Comparison of ENCODE assay signal across 8 cellular contexts in genomic region chr6:37051138-37052026, GRCh38. TPM values are rescaled to one million over a fixed set of nuclear protein-coding genes. Genes with fewer than 3 reads are reported as not detected.
DNase-seq lines count a peak whose midpoint lies in the region; ATAC-seq and TF ChIP-seq lines count a peak whose summit lies in the region.

No MANE protein-coding gene starts in this region.

- no peak overlapping the region for H3K4me3 ChIP-seq in AG04450 (ENCODE audit: low read depth, low read length)
- H3K4me3 ChIP-seq in right cardiac atrium (ENCODE audit: low read length): no peak overlapping the region

- peak; percentile 91 for TF ChIP-seq CTCF in AG04450 (IDR thresholded peaks at IDR 0.05; ENCODE audit: low read depth, low read length)

- H3K27me3 ChIP-seq in AG04450 (ENCODE audit: control insufficient read depth, insufficient read depth, low read length): no peaks in the 10 kb centered on the region
- no peaks in the 10 kb centered on the region for H3K27me3 ChIP-seq in right cardiac atrium (ENCODE audit: control insufficient read depth, insufficient read depth)

- CTCF ChIA-PET in AG04450 (lab: Charles Lee): interaction anchor here (0.6 to 5.0 kb wide), 15 partner anchors 8 to 157 kb away, joined by 3 to 65 read pairs (median 4); partner anchors contain the start of gene PIM1

- H3K4me3 Mint-ChIP-seq in T-helper 2 cell treated with Interferon-gamma antibody and Interleukin-4, amounts not matched to agents 5 μg/mL and 100 μg/mL, for 36 hours: peak overlapping the region; percentile 90

- ATAC-seq in right cardiac atrium: peak; percentile 85 to 86
- ATAC-seq in sciatic nerve: peak; percentile 88
- no peak for ATAC-seq in HG03159 (IDR thresholded peaks at IDR 0.05; ENCODE audit: unreplicated experiment)

- 21% methylated on average over 25 of the region's 25 CpGs for WGBS in right cardiac atrium

- H3K27ac Mint-ChIP-seq in T-helper 2 cell treated with Interferon-gamma antibody and Interleukin-4, amounts not matched to agents 5 μg/mL and 100 μg/mL, for 36 hours: peak overlapping the region; percentile 92

- H3K4me1 ChIP-seq in right cardiac atrium (ENCODE audit: control insufficient read depth, insufficient read depth, low read length): peaks cover 2% of the 10 kb centered on the region

- H3K4me1 Mint-ChIP-seq in T-helper 2 cell treated with Interferon-gamma antibody and Interleukin-4, amounts not matched to agents 5 μg/mL and 100 μg/mL, for 36 hours (ENCODE audit: low read depth): peaks cover 65% of the 10 kb centered on the region

- H3K27me3 Mint-ChIP-seq in T-helper 2 cell treated with Interferon-gamma antibody and Interleukin-4, amounts not matched to agents 5 μg/mL and 100 μg/mL, for 36 hours (ENCODE audit: low read depth): no peaks in the 10 kb centered on the region

- POLR2A ChIA-PET in AG04450 (lab: Yijun Ruan, JAX): interaction anchor here (1.1 to 2.8 kb wide), 3 partner anchors 22 to 159 kb away, joined by 3 to 20 read pairs (median 4); partner anchors contain the start of gene PIM1

- H3K9me3 ChIP-seq in AG04450 (ENCODE audit: control insufficient read depth, insufficient read depth, low read length): no peaks in the 10 kb centered on the region
- H3K9me3 ChIP-seq in right cardiac atrium (ENCODE audit: control insufficient read depth, low read length): no peaks in the 10 kb centered on the region

- intact Hi-C loops in right cardiac atrium (cut with DNase I): loop anchor here (1.0 to 5.0 kb wide), 4 partner anchors 119 to 121 kb away; partner anchors contain the start of gene PIM1 (in 2 of the 4)
- intact Hi-C loops in sciatic nerve (cut with DNase I): loop anchor here (5.0 kb wide), 1 partner anchor 121 kb away; the partner anchor contains the start of gene PIM1

- no peaks in the 10 kb centered on the region for H3K9me3 Mint-ChIP-seq in T-helper 2 cell treated with Interferon-gamma antibody and Interleukin-4, amounts not matched to agents 5 μg/mL and 100 μg/mL, for 36 hours

- H3K27ac ChIP-seq in AG04450 (ENCODE audit: low read depth, low read length) (no peak overlapping the region), right cardiac atrium (ENCODE audit: low read length) (no peak overlapping the region)

- no peaks in the 10 kb centered on the region for H3K36me3 Mint-ChIP-seq in T-helper 2 cell treated with Interferon-gamma antibody and Interleukin-4, amounts not matched to agents 5 μg/mL and 100 μg/mL, for 36 hours (ENCODE audit: low read depth)

- no peak for DNase-seq in AG04450 (ENCODE audit: low read depth, low spot score)
- peak; percentile 66 for DNase-seq in GM19240 (ENCODE audit: insufficient read length, low spot score)
- DNase-seq in NCI-H2029 treated with DMSO at 0.1 percent for 48 hours (lab: John Stamatoyannopoulos, UW): peak; percentile 19
- peak; percentile 82 for DNase-seq in T-helper 2 cell treated with Interferon-gamma antibody and Interleukin-4, amounts not matched to agents 5 μg/mL and 100 μg/mL, for 36 hours (ENCODE audit: low spot score)
- peak; percentile 57 for DNase-seq in amniotic epithelial cell (ENCODE audit: low read depth)
- peak; percentile 91 to 97 (median 97) for DNase-seq in right cardiac atrium
- peak; percentile 95 for DNase-seq in sciatic nerve (ENCODE audit: low spot score)

RNA-seq across cellular contexts. Expression of gene FGD2, which starts 45.9 kb away (rescaled TPM):
- not detected in 2 replicates for polyA plus RNA-seq in AG04450 (2011; rRNA removed)
- polyA minus RNA-seq in AG04450 (2011; rRNA and poly(A)+ RNA removed): not detected in 2 replicates
- total RNA-seq in right cardiac atrium: 10 to 100 TPM in 2 of 4 donors, 1 to 10 TPM in 2; 6.4 to 14.0 (median 10.7) TPM
- polyA plus RNA-seq in right cardiac atrium: 5.1 TPM
- total RNA-seq in sciatic nerve: 19.7 TPM
